ENCODE assay signal across 1 cellular context in genomic region chr10:50286996-50287803, GRCh38.
TF ChIP-seq lines count a peak whose summit lies in the region.

No MANE protein-coding gene starts in this region.

TF ChIP-seq in HepG2, 621 proteins besides CTCF, POLR2A, EP300 and RAD21 (continued from another document):
- no peak for TF ChIP-seq RERE (CRISPR knock-in tag; IDR thresholded peaks at IDR 0.05; ENCODE audit: low read depth)
- TF ChIP-seq, protein P1, sequence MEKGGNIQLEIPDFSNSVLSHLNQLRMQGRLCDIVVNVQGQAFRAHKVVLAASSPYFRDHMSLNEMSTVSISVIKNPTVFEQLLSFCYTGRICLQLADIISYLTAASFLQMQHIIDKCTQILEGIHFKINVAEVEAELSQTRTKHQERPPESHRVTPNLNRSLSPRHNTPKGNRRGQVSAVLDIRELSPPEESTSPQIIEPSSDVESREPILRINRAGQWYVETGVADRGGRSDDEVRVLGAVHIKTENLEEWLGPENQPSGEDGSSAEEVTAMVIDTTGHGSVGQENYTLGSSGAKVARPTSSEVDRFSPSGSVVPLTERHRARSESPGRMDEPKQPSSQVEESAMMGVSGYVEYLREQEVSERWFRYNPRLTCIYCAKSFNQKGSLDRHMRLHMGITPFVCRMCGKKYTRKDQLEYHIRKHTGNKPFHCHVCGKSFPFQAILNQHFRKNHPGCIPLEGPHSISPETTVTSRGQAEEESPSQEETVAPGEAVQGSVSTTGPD (CRISPR knock-in tag; IDR thresholded peaks at IDR 0.05) = no peak
- TF ChIP-seq ARNT (IDR thresholded peaks at IDR 0.05) = no peak
- TF ChIP-seq ZFY (CRISPR knock-in tag; IDR thresholded peaks at IDR 0.05) = no peak
TF ChIP-seq in HepG2: peak in this region for 0.
